Comparison of ENCODE assay signal across 17 cellular contexts in the genomic region with DNA sequence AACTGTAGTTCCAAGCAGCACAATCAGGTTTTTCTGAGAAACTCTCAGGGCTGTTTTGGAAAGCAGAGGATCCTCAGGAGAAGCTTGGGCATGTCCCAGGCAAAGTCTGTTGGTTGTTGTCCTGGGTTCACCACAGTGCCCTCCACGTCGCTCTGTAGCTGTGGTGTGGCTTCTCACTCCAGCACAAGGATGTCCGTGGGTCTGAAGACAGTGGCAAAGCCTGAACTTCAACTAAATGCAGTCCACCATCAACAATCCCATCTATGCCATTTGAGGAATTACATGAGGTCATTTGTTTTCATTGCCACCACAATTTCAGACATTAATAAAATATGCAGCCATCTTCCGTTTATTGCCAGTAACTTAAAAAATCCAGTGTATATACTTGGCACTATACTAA.
"Had no signal": no experiment of that assay in that cellular context is flagged by ENCODE, and none has a peak within 500 bp of the region (broad histone marks: within the 10 kb centered on the region; RNA-seq: fewer than 3 reads in every experiment).

No MANE protein-coding gene starts in this region.

- H3K9me3 Mint-ChIP-seq: activated CD4-positive, alpha-beta T cell treated with anti-CD3 and anti-CD28 coated beads, Interleukin-2, amount 10 ng/mL, durations not matched to agents 7 days and 5 days; activated T-cell treated with anti-CD3 and anti-CD28 coated beads, Interleukin-2, amount 50 U/mL, for 72 hours had no signal

- FAIRE-seq: pancreas, urothelium cell line had no signal

- DNase-seq: activated CD4-positive, alpha-beta T cell treated with anti-CD3 and anti-CD28 coated beads, Interleukin-2, amount 10 ng/mL, durations not matched to agents 7 days and 5 days; activated CD8-positive, alpha-beta memory T cell treated with anti-CD3 and anti-CD28 coated beads, Interleukin-2, amount 50 U/mL, for 48 hours; activated gamma-delta T cell treated with Interleukin-2 at 50 U/mL for 16 hours; activated T-cell treated with anti-CD3 and anti-CD28 coated beads, Interleukin-2, amount 50 U/mL, for 72 hours; amygdala; cerebellar nuclear complex; endodermal cell; glutamatergic neuron; immature natural killer cell; pancreas; stimulated activated CD4-positive, alpha-beta T cell treated with anti-CD3 and anti-CD28 coated beads, Interleukin-1b, Interleukin-23, amount 100 ng/mL, for 48 hours; stimulated activated naive CD8-positive, alpha-beta T cell treated with anti-CD3 and anti-CD28 coated beads, Interleukin-15, amount 100 ng/mL, for 72 hours; testis had no signal

- H3K4me1 ChIP-seq: pancreas, testis had no signal

- H3K9me3 ChIP-seq: pancreas, testis had no signal

- H3K27ac ChIP-seq: neural progenitor cell, pancreas, testis had no signal

- H2AFZ ChIP-seq: neural progenitor cell had no signal

- H3K4me3 Mint-ChIP-seq: activated CD4-positive, alpha-beta T cell treated with anti-CD3 and anti-CD28 coated beads, Interleukin-2, amount 10 ng/mL, durations not matched to agents 7 days and 5 days; activated naive CD8-positive, alpha-beta T cell; activated T-cell treated with anti-CD3 and anti-CD28 coated beads, Interleukin-2, amount 50 U/mL, for 72 hours; endodermal cell; immature natural killer cell; neural progenitor cell; stimulated activated naive CD8-positive, alpha-beta T cell treated with anti-CD3 and anti-CD28 coated beads, Interleukin-15, amount 100 ng/mL, for 72 hours had no signal

- H3K36me3 ChIP-seq: neural progenitor cell, pancreas had no signal

- H3K4me2 ChIP-seq: neural progenitor cell had no signal

- H3K27me3 Mint-ChIP-seq: activated CD4-positive, alpha-beta T cell treated with anti-CD3 and anti-CD28 coated beads, Interleukin-2, amount 10 ng/mL, durations not matched to agents 7 days and 5 days; activated naive CD8-positive, alpha-beta T cell; stimulated activated naive CD8-positive, alpha-beta T cell treated with anti-CD3 and anti-CD28 coated beads, Interleukin-15, amount 100 ng/mL, for 72 hours had no signal

- H3K4me3 ChIP-seq: neural progenitor cell, pancreas, testis had no signal

- H3K27me3 ChIP-seq: neural progenitor cell, pancreas, testis had no signal

- ATAC-seq: activated T-cell treated with anti-CD3 and anti-CD28 coated beads, Interleukin-2, amount 50 U/mL, for 72 hours; pancreas; sciatic nerve; stimulated activated naive CD8-positive, alpha-beta T cell treated with anti-CD3 and anti-CD28 coated beads, Interleukin-15, amount 100 ng/mL, for 72 hours had no signal

- H3K27ac Mint-ChIP-seq: activated CD4-positive, alpha-beta T cell treated with anti-CD3 and anti-CD28 coated beads, Interleukin-2, amount 10 ng/mL, durations not matched to agents 7 days and 5 days; activated naive CD8-positive, alpha-beta T cell; activated T-cell treated with anti-CD3 and anti-CD28 coated beads, Interleukin-2, amount 50 U/mL, for 72 hours; endodermal cell; immature natural killer cell; neural progenitor cell; stimulated activated naive CD8-positive, alpha-beta T cell treated with anti-CD3 and anti-CD28 coated beads, Interleukin-15, amount 100 ng/mL, for 72 hours had no signal

- H3K36me3 Mint-ChIP-seq: activated naive CD8-positive, alpha-beta T cell; neural progenitor cell had no signal

- H3K9ac ChIP-seq: neural progenitor cell had no signal

- H3K4me1 Mint-ChIP-seq: activated CD4-positive, alpha-beta T cell treated with anti-CD3 and anti-CD28 coated beads, Interleukin-2, amount 10 ng/mL, durations not matched to agents 7 days and 5 days; endodermal cell; immature natural killer cell; neural progenitor cell; stimulated activated naive CD8-positive, alpha-beta T cell treated with anti-CD3 and anti-CD28 coated beads, Interleukin-15, amount 100 ng/mL, for 72 hours had no signal
